25 cellular contexts compared by ENCODE assay signal in the genomic region with DNA sequence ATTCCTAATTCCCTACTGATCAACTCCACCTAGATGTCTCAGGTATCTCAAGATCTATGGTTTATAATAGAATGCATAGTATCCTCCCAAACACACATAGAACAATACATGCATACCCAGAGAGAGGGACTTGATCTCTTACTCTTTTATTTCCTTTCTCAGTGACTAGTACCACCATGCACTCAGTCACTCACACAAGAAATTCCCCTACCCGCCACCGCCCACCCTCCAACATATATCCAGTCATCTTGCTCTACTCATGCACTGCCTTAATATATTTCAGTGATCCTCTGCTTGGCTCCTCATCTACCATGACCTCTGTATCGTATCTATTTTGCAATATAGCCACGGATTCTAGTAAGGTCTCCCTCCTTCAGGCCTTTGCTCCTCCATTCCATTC.
DNase-seq lines count a peak whose midpoint lies in the region; ATAC-seq, FAIRE-seq and TF ChIP-seq lines count a peak whose summit lies in the region.
"Had no signal": no experiment of that assay in that cellular context is flagged by ENCODE, and none has a peak within 500 bp of the region (broad histone marks: within the 10 kb centered on the region; RNA-seq: fewer than 3 reads in every experiment).

No MANE protein-coding gene starts in this region.

- H3K4me3 ChIP-seq in kidney (ENCODE audit: low read length in 2 of 2) (no peak overlapping the region), vagina (no peak overlapping the region)
- H3K4me3 ChIP-seq: A549; BLaER1 treated with 17β-estradiol and CSF1 and Interleukin-3, amounts not matched to agents 10 nM and 100 nM; GM12878 had no signal

- peak; percentile 21 for DNase-seq in NK-92 treated with Interleukin-12 subunit alpha and Interleukin-12 subunit beta, amount 100 ng/mL, for 24 hours (lab: John Stamatoyannopoulos, UW)
- DNase-seq in NK-92 (lab: John Stamatoyannopoulos, UW; ENCODE audit: unreplicated experiment) (no peak), kidney (peak; percentile 12), GM10266 (ENCODE audit: extremely low spot score) (no peak), vagina (ENCODE audit: extremely low spot score in 2 of 2) (no peak)
- no peak for DNase-seq in stimulated activated effector memory CD8-positive, alpha-beta T cell treated with anti-CD3 and anti-CD28 coated beads, Interleukin-12 subunit alpha, Interleukin-12 subunit beta, amount 100 ng/mL, for 72 hours (ENCODE audit: low spot score in 2 of 2)
- DNase-seq: AML-193; CD4-positive, alpha-beta memory T cell; CD4-positive, CD25-positive, alpha-beta regulatory T cell; CD8-positive, alpha-beta memory T cell; COR-L47; DMS 273 treated with DMSO at 0.1 percent for 48 hours; DMS153; DMS53; DMS79; GF-D8 had no signal

- no peaks in the 10 kb centered on the region for H3K36me3 Mint-ChIP-seq in stimulated activated effector memory CD8-positive, alpha-beta T cell treated with anti-CD3 and anti-CD28 coated beads, Interleukin-12 subunit alpha, Interleukin-12 subunit beta, amount 100 ng/mL, for 72 hours
- H3K36me3 Mint-ChIP-seq: CD4-positive, alpha-beta memory T cell; CD4-positive, CD25-positive, alpha-beta regulatory T cell; CD8-positive, alpha-beta memory T cell had no signal

- no peak overlapping the region for H3K4me3 Mint-ChIP-seq in stimulated activated effector memory CD8-positive, alpha-beta T cell treated with anti-CD3 and anti-CD28 coated beads, Interleukin-12 subunit alpha, Interleukin-12 subunit beta, amount 100 ng/mL, for 72 hours
- H3K4me3 Mint-ChIP-seq: B cell; CD4-positive, alpha-beta memory T cell; CD4-positive, CD25-positive, alpha-beta regulatory T cell; CD8-positive, alpha-beta memory T cell had no signal

- intact Hi-C loops in kidney (cut with DNase I) (no loop called here), vagina (cut with DNase I) (no loop called here)

- H3K4me1 Mint-ChIP-seq in stimulated activated effector memory CD8-positive, alpha-beta T cell treated with anti-CD3 and anti-CD28 coated beads, Interleukin-12 subunit alpha, Interleukin-12 subunit beta, amount 100 ng/mL, for 72 hours: no peaks in the 10 kb centered on the region
- H3K4me1 Mint-ChIP-seq: B cell; CD4-positive, alpha-beta memory T cell; CD4-positive, CD25-positive, alpha-beta regulatory T cell had no signal

- H3K9ac ChIP-seq in kidney (ENCODE audit: low read length in 2 of 2): no peak overlapping the region
- H3K9ac ChIP-seq: BLaER1 treated with 17β-estradiol and CSF1 and Interleukin-3, amounts not matched to agents 10 nM and 100 nM had no signal

- no peak overlapping the region for H3K27ac ChIP-seq in kidney (ENCODE audit: low read depth in 2 of 2, low read length in 2 of 2)
- no peak overlapping the region for H3K27ac ChIP-seq in vagina
- H3K27ac ChIP-seq: 22Rv1; A549; BLaER1 treated with 17β-estradiol and CSF1 and Interleukin-3, amounts not matched to agents 10 nM and 100 nM; C4-2B had no signal

- no peak for FAIRE-seq in kidney (lab: Jason Lieb, UNC)
- FAIRE-seq: A549, G401.6, GM12878, GM12892, GM18507 had no signal

- H3K9me3 ChIP-seq in kidney (ENCODE audit: control insufficient read depth in 1 of 2, low read length in 2 of 2) (no peaks in the 10 kb centered on the region), vagina (no peaks in the 10 kb centered on the region)
- H3K9me3 ChIP-seq: A549; BLaER1 treated with 17β-estradiol and CSF1 and Interleukin-3, amounts not matched to agents 10 nM and 100 nM had no signal

- peak; percentile 79 for ATAC-seq in stimulated activated effector memory CD8-positive, alpha-beta T cell treated with anti-CD3 and anti-CD28 coated beads, Interleukin-12 subunit alpha, Interleukin-12 subunit beta, amount 100 ng/mL, for 72 hours
- ATAC-seq: A549, GM12878 had no signal

- no peaks in the 10 kb centered on the region for H3K27me3 ChIP-seq in vagina
- H3K27me3 ChIP-seq: BLaER1 treated with 17β-estradiol and CSF1 and Interleukin-3, amounts not matched to agents 10 nM and 100 nM had no signal

- TF ChIP-seq POLR2A in vagina (IDR thresholded peaks at IDR 0.05): no peak

- no peak for TF ChIP-seq CTCF in kidney (IDR thresholded peaks at IDR 0.05; ENCODE audit: borderline replicate concordance, extremely low read depth, insufficient read depth)
- TF ChIP-seq CTCF in GM10266 (IDR thresholded peaks at IDR 0.05; ENCODE audit: control insufficient read depth, insufficient read depth, low read depth, missing control alignments): no peak
- no peak for TF ChIP-seq CTCF in vagina (IDR thresholded peaks at IDR 0.05)

- H3K36me3 ChIP-seq in kidney (ENCODE audit: control insufficient read depth in 1 of 2, insufficient read depth in 2 of 2, low read length in 2 of 2) (no peaks in the 10 kb centered on the region), vagina (no peaks in the 10 kb centered on the region)
- H3K36me3 ChIP-seq: BLaER1 treated with 17β-estradiol and CSF1 and Interleukin-3, amounts not matched to agents 10 nM and 100 nM had no signal

- H3K4me1 ChIP-seq in kidney (ENCODE audit: control insufficient read depth in 1 of 2, insufficient read depth in 1 of 2, low read depth in 1 of 2, low read length in 2 of 2): no peaks in the 10 kb centered on the region
- no peaks in the 10 kb centered on the region for H3K4me1 ChIP-seq in vagina
- H3K4me1 ChIP-seq: A549 had no signal

- peaks cover 16% of the 10 kb centered on the region for H3K9me3 Mint-ChIP-seq in stimulated activated effector memory CD8-positive, alpha-beta T cell treated with anti-CD3 and anti-CD28 coated beads, Interleukin-12 subunit alpha, Interleukin-12 subunit beta, amount 100 ng/mL, for 72 hours

- no peak overlapping the region for H3K27ac Mint-ChIP-seq in stimulated activated effector memory CD8-positive, alpha-beta T cell treated with anti-CD3 and anti-CD28 coated beads, Interleukin-12 subunit alpha, Interleukin-12 subunit beta, amount 100 ng/mL, for 72 hours
- H3K27ac Mint-ChIP-seq: B cell; CD4-positive, alpha-beta memory T cell; CD4-positive, CD25-positive, alpha-beta regulatory T cell; CD8-positive, alpha-beta memory T cell had no signal

Comparison
In these comparisons a context has a peak if more than half of its experiments do, and no peak if none do; other contexts are left out.
1. DNase-seq: peak in NK-92 treated with Interleukin-12 subunit alpha and Interleukin-12 subunit beta, amount 100 ng/mL, for 24 hours (single experiment) and kidney (single experiment); none in NK-92 (single experiment), stimulated activated effector memory CD8-positive, alpha-beta T cell treated with anti-CD3 and anti-CD28 coated beads, Interleukin-12 subunit alpha, Interleukin-12 subunit beta, amount 100 ng/mL, for 72 hours (0 of 2), GM10266 (single experiment) and vagina (0 of 2).